5 cellular contexts compared by ENCODE assay signal in the genomic region with DNA sequence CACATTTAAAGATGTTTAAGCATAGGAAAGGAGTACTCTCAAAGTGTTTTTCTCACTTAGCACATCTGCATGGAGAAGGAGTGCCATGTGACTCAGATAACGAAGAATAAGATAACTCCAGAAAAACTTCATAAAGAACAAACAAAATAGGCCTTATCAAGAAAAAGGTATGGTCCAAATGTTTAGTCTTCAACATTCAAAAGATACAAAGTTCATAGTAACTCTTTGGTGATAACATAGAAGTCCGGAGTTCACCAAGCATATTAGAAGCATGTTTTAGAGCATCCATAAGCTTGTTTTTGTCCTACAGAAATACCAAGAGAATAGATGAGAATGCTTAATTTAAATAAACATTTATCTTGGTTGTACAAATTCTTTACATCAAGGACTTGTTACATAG. TPM values are rescaled to one million over a fixed set of nuclear protein-coding genes. Genes with fewer than 3 reads are reported as not detected.
DNase-seq lines count a peak whose midpoint lies in the region; ATAC-seq, FAIRE-seq and TF ChIP-seq lines count a peak whose summit lies in the region.
"Not testable (repeated sequence)": the region's sequence is repeated elsewhere in the genome, so short reads cannot be mapped to it uniquely, and the experiment has no call there.

No MANE protein-coding gene starts in this region.

- H3K27ac ChIP-seq in hepatocyte = peak overlapping the region; percentile 2
- H3K27ac ChIP-seq in small intestine (ENCODE audit: low read depth in 1 of 2, low read length in 1 of 2) = not testable (repeated sequence)

- H3K27ac Mint-ChIP-seq in memory B cell = peak overlapping the region; percentile 38

- H3K4me2 ChIP-seq in hepatocyte = peak overlapping the region; percentile 78

- FAIRE-seq in GM19239 (lab: Jason Lieb, UNC) (peak; percentile 35), colon (lab: Jason Lieb, UNC) (peak; percentile 5), small intestine (lab: Jason Lieb, UNC) (peak; percentile 73)

- 49% methylated on average over 2 of the region's 2 CpGs for WGBS in hepatocyte (ENCODE audit: low lambda C conversion rate, missing lambda C conversion rate)
- WGBS in small intestine, 3 donors = 20 to 64% (median 42%) methylated on average over 2 of the region's 2 CpGs

- peaks cover 12% of the 10 kb centered on the region for H3K36me3 Mint-ChIP-seq in memory B cell

- not testable (repeated sequence) for H3K4me3 ChIP-seq in hepatocyte; small intestine (ENCODE audit: low read depth in 1 of 2, low read length in 2 of 2)

- H3K79me2 ChIP-seq in hepatocyte = peaks cover 77% of the 10 kb centered on the region

- not testable (repeated sequence) for ATAC-seq in memory B cell (ENCODE audit: low read depth)

- not testable (repeated sequence) for H2AFZ ChIP-seq in hepatocyte

- H3K4me3 Mint-ChIP-seq in memory B cell = not testable (repeated sequence)

- H3K36me3 ChIP-seq in hepatocyte (replicated peaks; ENCODE audit: insufficient read depth, low read depth); small intestine (ENCODE audit: control insufficient read depth in 2 of 2, insufficient read depth in 2 of 2, low read length in 2 of 2): not testable (repeated sequence)

- not testable (repeated sequence) for H3K9me2 ChIP-seq in hepatocyte (replicated peaks; ENCODE audit: insufficient read depth)

- peaks cover 23% of the 10 kb centered on the region for H3K4me1 ChIP-seq in hepatocyte (ENCODE audit: insufficient read depth)
- not testable (repeated sequence) for H3K4me1 ChIP-seq in small intestine (ENCODE audit: control insufficient read depth in 2 of 2, insufficient read depth in 1 of 2, low read depth in 1 of 2, low read length in 1 of 2)

- TF ChIP-seq CTCF in hepatocyte (IDR thresholded peaks at IDR 0.05; ENCODE audit: poor library complexity) = not testable (repeated sequence)

- H3K9me3 Mint-ChIP-seq in memory B cell = not testable (repeated sequence)

- peaks cover 38% of the 10 kb centered on the region for H4K20me1 ChIP-seq in hepatocyte (ENCODE audit: insufficient read depth, poor library complexity, severe bottlenecking)

- peaks cover 23% of the 10 kb centered on the region for H3K4me1 Mint-ChIP-seq in memory B cell

- not testable (repeated sequence) for H3K9me3 ChIP-seq in hepatocyte (ENCODE audit: low read depth); small intestine (ENCODE audit: control insufficient read depth, low read depth)

- H3K27me3 Mint-ChIP-seq in memory B cell = not testable (repeated sequence)

- not testable (repeated sequence) for H3K27me3 ChIP-seq in hepatocyte; small intestine (ENCODE audit: control insufficient read depth in 2 of 2, insufficient read depth in 2 of 2, low read length in 2 of 2)

- not testable (repeated sequence) for DNase-seq in GM19239 (ENCODE audit: insufficient read length, low spot score); hepatocyte (ENCODE audit: low spot score); memory B cell (ENCODE audit: low spot score in 2 of 2)
- DNase-seq in small intestine = peak; percentile 65

RNA-seq across cellular contexts. Expression of a gene that starts 7.1 kb away (rescaled TPM):
- total RNA-seq in hepatocyte = 221 and 224 TPM in 2 replicates
- polyA plus RNA-seq in hepatocyte (110 and 127 TPM in 2 replicates), small intestine (10 to 100 TPM; 36.1 to 91.0 (median 61.6) TPM)

RNA-seq across cellular contexts. Expression of a gene that starts 7.6 kb away (rescaled TPM):
- total RNA-seq in hepatocyte = 13.8 and 15.4 TPM in 2 replicates
- polyA plus RNA-seq in hepatocyte = 11.7 and 15.8 TPM in 2 replicates
- 1 to 10 TPM; 1.9 to 9.2 (median 5.8) TPM for polyA plus RNA-seq in small intestine
